In the genomic region with DNA sequence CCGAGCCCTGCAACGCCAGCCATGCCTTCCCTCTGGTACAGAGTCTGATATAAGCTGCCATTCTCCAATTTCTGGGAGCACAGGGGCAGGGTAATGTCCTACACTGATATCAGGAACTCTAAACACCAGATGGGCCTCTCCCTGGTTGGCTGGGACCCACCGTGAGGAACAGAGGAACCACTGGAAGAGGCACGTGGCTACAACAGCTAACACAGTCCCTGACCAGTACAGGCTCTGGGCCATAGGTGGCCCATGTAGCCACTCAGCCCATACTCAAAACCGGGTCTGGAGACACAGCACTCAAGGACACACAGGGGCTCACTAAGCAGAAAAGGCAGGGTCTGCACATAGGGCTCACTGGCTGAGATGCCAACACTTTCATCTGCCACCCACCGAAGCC, we compare ENCODE assay signal across 1 cellular context.
TF ChIP-seq lines count a peak whose summit lies in the region.

No MANE protein-coding gene starts in this region.

TF ChIP-seq in K562, 482 proteins besides CTCF, POLR2A, EP300 and RAD21 (continues in another document):
- no peak for TF ChIP-seq SMAD4 (CRISPR knock-in tag; conservative IDR thresholded peaks at IDR 0.05)
- TF ChIP-seq, protein P1, sequence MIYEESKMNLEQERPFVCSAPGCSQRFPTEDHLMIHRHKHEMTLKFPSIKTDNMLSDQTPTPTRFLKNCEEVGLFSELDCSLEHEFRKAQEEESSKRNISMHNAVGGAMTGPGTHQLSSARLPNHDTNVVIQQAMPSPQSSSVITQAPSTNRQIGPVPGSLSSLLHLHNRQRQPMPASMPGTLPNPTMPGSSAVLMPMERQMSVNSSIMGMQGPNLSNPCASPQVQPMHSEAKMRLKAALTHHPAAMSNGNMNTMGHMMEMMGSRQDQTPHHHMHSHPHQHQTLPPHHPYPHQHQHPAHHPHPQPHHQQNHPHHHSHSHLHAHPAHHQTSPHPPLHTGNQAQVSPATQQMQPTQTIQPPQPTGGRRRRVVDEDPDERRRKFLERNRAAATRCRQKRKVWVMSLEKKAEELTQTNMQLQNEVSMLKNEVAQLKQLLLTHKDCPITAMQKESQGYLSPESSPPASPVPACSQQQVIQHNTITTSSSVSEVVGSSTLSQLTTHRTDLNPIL (CRISPR knock-in tag; IDR thresholded peaks at IDR 0.05): no peak
- no peak for TF ChIP-seq TAL1 (IDR thresholded peaks at IDR 0.05)
- TF ChIP-seq, protein P2, sequence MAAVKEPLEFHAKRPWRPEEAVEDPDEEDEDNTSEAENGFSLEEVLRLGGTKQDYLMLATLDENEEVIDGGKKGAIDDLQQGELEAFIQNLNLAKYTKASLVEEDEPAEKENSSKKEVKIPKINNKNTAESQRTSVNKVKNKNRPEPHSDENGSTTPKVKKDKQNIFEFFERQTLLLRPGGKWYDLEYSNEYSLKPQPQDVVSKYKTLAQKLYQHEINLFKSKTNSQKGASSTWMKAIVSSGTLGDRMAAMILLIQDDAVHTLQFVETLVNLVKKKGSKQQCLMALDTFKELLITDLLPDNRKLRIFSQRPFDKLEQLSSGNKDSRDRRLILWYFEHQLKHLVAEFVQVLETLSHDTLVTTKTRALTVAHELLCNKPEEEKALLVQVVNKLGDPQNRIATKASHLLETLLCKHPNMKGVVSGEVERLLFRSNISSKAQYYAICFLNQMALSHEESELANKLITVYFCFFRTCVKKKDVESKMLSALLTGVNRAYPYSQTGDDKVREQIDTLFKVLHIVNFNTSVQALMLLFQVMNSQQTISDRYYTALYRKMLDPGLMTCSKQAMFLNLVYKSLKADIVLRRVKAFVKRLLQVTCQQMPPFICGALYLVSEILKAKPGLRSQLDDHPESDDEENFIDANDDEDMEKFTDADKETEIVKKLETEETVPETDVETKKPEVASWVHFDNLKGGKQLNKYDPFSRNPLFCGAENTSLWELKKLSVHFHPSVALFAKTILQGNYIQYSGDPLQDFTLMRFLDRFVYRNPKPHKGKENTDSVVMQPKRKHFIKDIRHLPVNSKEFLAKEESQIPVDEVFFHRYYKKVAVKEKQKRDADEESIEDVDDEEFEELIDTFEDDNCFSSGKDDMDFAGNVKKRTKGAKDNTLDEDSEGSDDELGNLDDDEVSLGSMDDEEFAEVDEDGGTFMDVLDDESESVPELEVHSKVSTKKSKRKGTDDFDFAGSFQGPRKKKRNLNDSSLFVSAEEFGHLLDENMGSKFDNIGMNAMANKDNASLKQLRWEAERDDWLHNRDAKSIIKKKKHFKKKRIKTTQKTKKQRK (IDR thresholded peaks at IDR 0.05; ENCODE audit: borderline replicate concordance, low read depth, low read length): no peak
- TF ChIP-seq NR2C2 (CRISPR knock-in tag; IDR thresholded peaks at IDR 0.05): no peak
- TF ChIP-seq NR2C2 (tag; IDR thresholded peaks at IDR 0.05): no peak
- TF ChIP-seq, protein P3, sequence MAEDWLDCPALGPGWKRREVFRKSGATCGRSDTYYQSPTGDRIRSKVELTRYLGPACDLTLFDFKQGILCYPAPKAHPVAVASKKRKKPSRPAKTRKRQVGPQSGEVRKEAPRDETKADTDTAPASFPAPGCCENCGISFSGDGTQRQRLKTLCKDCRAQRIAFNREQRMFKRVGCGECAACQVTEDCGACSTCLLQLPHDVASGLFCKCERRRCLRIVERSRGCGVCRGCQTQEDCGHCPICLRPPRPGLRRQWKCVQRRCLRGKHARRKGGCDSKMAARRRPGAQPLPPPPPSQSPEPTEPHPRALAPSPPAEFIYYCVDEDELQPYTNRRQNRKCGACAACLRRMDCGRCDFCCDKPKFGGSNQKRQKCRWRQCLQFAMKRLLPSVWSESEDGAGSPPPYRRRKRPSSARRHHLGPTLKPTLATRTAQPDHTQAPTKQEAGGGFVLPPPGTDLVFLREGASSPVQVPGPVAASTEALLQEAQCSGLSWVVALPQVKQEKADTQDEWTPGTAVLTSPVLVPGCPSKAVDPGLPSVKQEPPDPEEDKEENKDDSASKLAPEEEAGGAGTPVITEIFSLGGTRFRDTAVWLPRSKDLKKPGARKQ (CRISPR knock-in tag; IDR thresholded peaks at IDR 0.05): no peak
- TF ChIP-seq, protein P4, sequence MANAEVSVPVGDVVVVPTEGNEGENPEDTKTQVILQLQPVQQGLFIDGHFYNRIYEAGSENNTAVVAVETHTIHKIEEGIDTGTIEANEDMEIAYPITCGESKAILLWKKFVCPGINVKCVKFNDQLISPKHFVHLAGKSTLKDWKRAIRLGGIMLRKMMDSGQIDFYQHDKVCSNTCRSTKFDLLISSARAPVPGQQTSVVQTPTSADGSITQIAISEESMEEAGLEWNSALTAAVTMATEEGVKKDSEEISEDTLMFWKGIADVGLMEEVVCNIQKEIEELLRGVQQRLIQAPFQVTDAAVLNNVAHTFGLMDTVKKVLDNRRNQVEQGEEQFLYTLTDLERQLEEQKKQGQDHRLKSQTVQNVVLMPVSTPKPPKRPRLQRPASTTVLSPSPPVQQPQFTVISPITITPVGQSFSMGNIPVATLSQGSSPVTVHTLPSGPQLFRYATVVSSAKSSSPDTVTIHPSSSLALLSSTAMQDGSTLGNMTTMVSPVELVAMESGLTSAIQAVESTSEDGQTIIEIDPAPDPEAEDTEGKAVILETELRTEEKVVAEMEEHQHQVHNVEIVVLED (CRISPR knock-in tag; IDR thresholded peaks at IDR 0.05): no peak
- TF ChIP-seq PRMT5 (CRISPR knock-in tag; IDR thresholded peaks at IDR 0.05): no peak
- TF ChIP-seq, protein P5, sequence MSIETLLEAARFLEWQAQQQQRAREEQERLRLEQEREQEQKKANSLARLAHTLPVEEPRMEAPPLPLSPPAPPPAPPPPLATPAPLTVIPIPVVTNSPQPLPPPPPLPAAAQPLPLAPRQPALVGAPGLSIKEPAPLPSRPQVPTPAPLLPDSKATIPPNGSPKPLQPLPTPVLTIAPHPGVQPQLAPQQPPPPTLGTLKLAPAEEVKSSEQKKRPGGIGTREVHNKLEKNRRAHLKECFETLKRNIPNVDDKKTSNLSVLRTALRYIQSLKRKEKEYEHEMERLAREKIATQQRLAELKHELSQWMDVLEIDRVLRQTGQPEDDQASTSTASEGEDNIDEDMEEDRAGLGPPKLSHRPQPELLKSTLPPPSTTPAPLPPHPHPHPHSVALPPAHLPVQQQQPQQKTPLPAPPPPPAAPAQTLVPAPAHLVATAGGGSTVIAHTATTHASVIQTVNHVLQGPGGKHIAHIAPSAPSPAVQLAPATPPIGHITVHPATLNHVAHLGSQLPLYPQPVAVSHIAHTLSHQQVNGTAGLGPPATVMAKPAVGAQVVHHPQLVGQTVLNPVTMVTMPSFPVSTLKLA (conservative IDR thresholded peaks at IDR 0.05): peak in 1 of 2 experiments; percentile 43; a peak in 1 of 4 replicates
- peak; percentile 18; the same call in 1 of the 2 replicates for TF ChIP-seq MYNN (IDR thresholded peaks at IDR 0.05)
- TF ChIP-seq MYNN (CRISPR knock-in tag; IDR thresholded peaks at IDR 0.05): no peak
- TF ChIP-seq, protein P6, sequence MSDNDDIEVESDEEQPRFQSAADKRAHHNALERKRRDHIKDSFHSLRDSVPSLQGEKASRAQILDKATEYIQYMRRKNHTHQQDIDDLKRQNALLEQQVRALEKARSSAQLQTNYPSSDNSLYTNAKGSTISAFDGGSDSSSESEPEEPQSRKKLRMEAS (CRISPR knock-in tag; IDR thresholded peaks at IDR 0.05): peak; percentile 77
- TF ChIP-seq GABPB2 (CRISPR knock-in tag; conservative IDR thresholded peaks at IDR 0.05): no peak
- no peak for TF ChIP-seq ERF (CRISPR knock-in tag; IDR thresholded peaks at IDR 0.05)
- TF ChIP-seq MYC (IDR thresholded peaks at IDR 0.05; ENCODE audit: low read depth, low read length): no peak
- TF ChIP-seq MYC (CRISPR knock-in tag; IDR thresholded peaks at IDR 0.05; ENCODE audit: borderline replicate concordance, low read depth): no peak
- no peak for TF ChIP-seq ZNF263 (CRISPR knock-in tag; IDR thresholded peaks at IDR 0.05; ENCODE audit: borderline replicate concordance)
- TF ChIP-seq CXXC5 (CRISPR knock-in tag; IDR thresholded peaks at IDR 0.05): peak; percentile 20; the same call in 1 of the 2 replicates
- TF ChIP-seq, protein P7, sequence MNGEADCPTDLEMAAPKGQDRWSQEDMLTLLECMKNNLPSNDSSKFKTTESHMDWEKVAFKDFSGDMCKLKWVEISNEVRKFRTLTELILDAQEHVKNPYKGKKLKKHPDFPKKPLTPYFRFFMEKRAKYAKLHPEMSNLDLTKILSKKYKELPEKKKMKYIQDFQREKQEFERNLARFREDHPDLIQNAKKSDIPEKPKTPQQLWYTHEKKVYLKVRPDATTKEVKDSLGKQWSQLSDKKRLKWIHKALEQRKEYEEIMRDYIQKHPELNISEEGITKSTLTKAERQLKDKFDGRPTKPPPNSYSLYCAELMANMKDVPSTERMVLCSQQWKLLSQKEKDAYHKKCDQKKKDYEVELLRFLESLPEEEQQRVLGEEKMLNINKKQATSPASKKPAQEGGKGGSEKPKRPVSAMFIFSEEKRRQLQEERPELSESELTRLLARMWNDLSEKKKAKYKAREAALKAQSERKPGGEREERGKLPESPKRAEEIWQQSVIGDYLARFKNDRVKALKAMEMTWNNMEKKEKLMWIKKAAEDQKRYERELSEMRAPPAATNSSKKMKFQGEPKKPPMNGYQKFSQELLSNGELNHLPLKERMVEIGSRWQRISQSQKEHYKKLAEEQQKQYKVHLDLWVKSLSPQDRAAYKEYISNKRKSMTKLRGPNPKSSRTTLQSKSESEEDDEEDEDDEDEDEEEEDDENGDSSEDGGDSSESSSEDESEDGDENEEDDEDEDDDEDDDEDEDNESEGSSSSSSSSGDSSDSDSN (IDR thresholded peaks at IDR 0.05; ENCODE audit: borderline replicate concordance in 1 of 2, low read depth in 2 of 2, low read length in 2 of 2): no peak
- TF ChIP-seq, protein P8, sequence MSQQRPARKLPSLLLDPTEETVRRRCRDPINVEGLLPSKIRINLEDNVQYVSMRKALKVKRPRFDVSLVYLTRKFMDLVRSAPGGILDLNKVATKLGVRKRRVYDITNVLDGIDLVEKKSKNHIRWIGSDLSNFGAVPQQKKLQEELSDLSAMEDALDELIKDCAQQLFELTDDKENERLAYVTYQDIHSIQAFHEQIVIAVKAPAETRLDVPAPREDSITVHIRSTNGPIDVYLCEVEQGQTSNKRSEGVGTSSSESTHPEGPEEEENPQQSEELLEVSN (IDR thresholded peaks at IDR 0.05; ENCODE audit: borderline replicate concordance in 1 of 2, extremely low read depth in 1 of 2, insufficient read depth in 1 of 2, insufficient read length in 1 of 2, low read depth in 1 of 2, low read length in 1 of 2, poor library complexity in 1 of 2, severe bottlenecking in 1 of 2): peak in 1 of 2 experiments; percentile 34
- TF ChIP-seq, protein P9, sequence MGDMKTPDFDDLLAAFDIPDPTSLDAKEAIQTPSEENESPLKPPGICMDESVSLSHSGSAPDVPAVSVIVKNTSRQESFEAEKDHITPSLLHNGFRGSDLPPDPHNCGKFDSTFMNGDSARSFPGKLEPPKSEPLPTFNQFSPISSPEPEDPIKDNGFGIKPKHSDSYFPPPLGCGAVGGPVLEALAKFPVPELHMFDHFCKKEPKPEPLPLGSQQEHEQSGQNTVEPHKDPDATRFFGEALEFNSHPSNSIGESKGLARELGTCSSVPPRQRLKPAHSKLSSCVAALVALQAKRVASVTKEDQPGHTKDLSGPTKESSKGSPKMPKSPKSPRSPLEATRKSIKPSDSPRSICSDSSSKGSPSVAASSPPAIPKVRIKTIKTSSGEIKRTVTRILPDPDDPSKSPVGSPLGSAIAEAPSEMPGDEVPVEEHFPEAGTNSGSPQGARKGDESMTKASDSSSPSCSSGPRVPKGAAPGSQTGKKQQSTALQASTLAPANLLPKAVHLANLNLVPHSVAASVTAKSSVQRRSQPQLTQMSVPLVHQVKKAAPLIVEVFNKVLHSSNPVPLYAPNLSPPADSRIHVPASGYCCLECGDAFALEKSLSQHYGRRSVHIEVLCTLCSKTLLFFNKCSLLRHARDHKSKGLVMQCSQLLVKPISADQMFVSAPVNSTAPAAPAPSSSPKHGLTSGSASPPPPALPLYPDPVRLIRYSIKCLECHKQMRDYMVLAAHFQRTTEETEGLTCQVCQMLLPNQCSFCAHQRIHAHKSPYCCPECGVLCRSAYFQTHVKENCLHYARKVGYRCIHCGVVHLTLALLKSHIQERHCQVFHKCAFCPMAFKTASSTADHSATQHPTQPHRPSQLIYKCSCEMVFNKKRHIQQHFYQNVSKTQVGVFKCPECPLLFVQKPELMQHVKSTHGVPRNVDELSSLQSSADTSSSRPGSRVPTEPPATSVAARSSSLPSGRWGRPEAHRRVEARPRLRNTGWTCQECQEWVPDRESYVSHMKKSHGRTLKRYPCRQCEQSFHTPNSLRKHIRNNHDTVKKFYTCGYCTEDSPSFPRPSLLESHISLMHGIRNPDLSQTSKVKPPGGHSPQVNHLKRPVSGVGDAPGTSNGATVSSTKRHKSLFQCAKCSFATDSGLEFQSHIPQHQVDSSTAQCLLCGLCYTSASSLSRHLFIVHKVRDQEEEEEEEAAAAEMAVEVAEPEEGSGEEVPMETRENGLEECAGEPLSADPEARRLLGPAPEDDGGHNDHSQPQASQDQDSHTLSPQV (IDR thresholded peaks at IDR 0.05): peak; percentile 69
- no peak; the same call in 1 of the 2 replicates for TF ChIP-seq TEAD4 (IDR thresholded peaks at IDR 0.05; ENCODE audit: low read length)
- TF ChIP-seq TEAD4 (CRISPR knock-in tag; IDR thresholded peaks at IDR 0.05; ENCODE audit: borderline replicate concordance): no peak
- no peak for TF ChIP-seq MED1 (CRISPR knock-in tag; IDR thresholded peaks at IDR 0.05; ENCODE audit: borderline replicate concordance)
- no peak for TF ChIP-seq BCL6 (CRISPR knock-in tag; IDR thresholded peaks at IDR 0.05)
- no peak for TF ChIP-seq RFX5 (IDR thresholded peaks at IDR 0.05; ENCODE audit: low read depth, low read length)
- TF ChIP-seq, protein P10, sequence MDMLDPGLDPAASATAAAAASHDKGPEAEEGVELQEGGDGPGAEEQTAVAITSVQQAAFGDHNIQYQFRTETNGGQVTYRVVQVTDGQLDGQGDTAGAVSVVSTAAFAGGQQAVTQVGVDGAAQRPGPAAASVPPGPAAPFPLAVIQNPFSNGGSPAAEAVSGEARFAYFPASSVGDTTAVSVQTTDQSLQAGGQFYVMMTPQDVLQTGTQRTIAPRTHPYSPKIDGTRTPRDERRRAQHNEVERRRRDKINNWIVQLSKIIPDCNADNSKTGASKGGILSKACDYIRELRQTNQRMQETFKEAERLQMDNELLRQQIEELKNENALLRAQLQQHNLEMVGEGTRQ (CRISPR knock-in tag; IDR thresholded peaks at IDR 0.05): 0 out of 2 replicates have a peak, but pooled peaks have one; percentile 26
- TF ChIP-seq ZNF717 (CRISPR knock-in tag; IDR thresholded peaks at IDR 0.05): no peak
- TF ChIP-seq EZH2 (IDR thresholded peaks at IDR 0.05; ENCODE audit: borderline replicate concordance, low read depth, low read length): no peak
- no peak for TF ChIP-seq KDM2B (CRISPR knock-in tag; IDR thresholded peaks at IDR 0.05)
- TF ChIP-seq HDGF (IDR thresholded peaks at IDR 0.05): peak; percentile 77; the same call in 1 of the 2 replicates
- TF ChIP-seq, protein P11, sequence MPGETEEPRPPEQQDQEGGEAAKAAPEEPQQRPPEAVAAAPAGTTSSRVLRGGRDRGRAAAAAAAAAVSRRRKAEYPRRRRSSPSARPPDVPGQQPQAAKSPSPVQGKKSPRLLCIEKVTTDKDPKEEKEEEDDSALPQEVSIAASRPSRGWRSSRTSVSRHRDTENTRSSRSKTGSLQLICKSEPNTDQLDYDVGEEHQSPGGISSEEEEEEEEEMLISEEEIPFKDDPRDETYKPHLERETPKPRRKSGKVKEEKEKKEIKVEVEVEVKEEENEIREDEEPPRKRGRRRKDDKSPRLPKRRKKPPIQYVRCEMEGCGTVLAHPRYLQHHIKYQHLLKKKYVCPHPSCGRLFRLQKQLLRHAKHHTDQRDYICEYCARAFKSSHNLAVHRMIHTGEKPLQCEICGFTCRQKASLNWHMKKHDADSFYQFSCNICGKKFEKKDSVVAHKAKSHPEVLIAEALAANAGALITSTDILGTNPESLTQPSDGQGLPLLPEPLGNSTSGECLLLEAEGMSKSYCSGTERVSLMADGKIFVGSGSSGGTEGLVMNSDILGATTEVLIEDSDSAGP (CRISPR knock-in tag; IDR thresholded peaks at IDR 0.05): no peak
